ENCODE assay signal across 1 cellular context in genomic region chr3:127589600-127590281, GRCh38.
TF ChIP-seq lines count a peak whose summit lies in the region.

No MANE protein-coding gene starts in this region.

TF ChIP-seq in K562, 482 proteins besides CTCF, POLR2A, EP300 and RAD21:
- no peak for TF ChIP-seq ZBTB17 (CRISPR knock-in tag; IDR thresholded peaks at IDR 0.05)
- TF ChIP-seq HLTF (IDR thresholded peaks at IDR 0.05): no peak
- peak; percentile 38; the same call in 1 of the 2 replicates for TF ChIP-seq BCOR (IDR thresholded peaks at IDR 0.05)
- TF ChIP-seq CHD7 (IDR thresholded peaks at IDR 0.05; ENCODE audit: low read depth, low read length): no peak
- TF ChIP-seq TEAD1 (CRISPR knock-in tag; IDR thresholded peaks at IDR 0.05): 0 out of 4 replicates have a peak, but pooled peaks of 1 of the 2 experiments have one; percentile 8
- no peak for TF ChIP-seq ZNF354B (CRISPR knock-in tag; IDR thresholded peaks at IDR 0.05)
- no peak for TF ChIP-seq CXXC5 (CRISPR knock-in tag; IDR thresholded peaks at IDR 0.05)
- TF ChIP-seq, protein P1, sequence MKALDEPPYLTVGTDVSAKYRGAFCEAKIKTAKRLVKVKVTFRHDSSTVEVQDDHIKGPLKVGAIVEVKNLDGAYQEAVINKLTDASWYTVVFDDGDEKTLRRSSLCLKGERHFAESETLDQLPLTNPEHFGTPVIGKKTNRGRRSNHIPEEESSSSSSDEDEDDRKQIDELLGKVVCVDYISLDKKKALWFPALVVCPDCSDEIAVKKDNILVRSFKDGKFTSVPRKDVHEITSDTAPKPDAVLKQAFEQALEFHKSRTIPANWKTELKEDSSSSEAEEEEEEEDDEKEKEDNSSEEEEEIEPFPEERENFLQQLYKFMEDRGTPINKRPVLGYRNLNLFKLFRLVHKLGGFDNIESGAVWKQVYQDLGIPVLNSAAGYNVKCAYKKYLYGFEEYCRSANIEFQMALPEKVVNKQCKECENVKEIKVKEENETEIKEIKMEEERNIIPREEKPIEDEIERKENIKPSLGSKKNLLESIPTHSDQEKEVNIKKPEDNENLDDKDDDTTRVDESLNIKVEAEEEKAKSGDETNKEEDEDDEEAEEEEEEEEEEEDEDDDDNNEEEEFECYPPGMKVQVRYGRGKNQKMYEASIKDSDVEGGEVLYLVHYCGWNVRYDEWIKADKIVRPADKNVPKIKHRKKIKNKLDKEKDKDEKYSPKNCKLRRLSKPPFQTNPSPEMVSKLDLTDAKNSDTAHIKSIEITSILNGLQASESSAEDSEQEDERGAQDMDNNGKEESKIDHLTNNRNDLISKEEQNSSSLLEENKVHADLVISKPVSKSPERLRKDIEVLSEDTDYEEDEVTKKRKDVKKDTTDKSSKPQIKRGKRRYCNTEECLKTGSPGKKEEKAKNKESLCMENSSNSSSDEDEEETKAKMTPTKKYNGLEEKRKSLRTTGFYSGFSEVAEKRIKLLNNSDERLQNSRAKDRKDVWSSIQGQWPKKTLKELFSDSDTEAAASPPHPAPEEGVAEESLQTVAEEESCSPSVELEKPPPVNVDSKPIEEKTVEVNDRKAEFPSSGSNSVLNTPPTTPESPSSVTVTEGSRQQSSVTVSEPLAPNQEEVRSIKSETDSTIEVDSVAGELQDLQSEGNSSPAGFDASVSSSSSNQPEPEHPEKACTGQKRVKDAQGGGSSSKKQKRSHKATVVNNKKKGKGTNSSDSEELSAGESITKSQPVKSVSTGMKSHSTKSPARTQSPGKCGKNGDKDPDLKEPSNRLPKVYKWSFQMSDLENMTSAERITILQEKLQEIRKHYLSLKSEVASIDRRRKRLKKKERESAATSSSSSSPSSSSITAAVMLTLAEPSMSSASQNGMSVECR (CRISPR knock-in tag; IDR thresholded peaks at IDR 0.05): peak; percentile 38; the same call in 1 of the 2 replicates
- TF ChIP-seq MAX (CRISPR knock-in tag; IDR thresholded peaks at IDR 0.05): peak; percentile 29; the same call in 1 of the 2 replicates
- peak in 1 of 2 experiments; percentile 16 for TF ChIP-seq E2F6 (IDR thresholded peaks at IDR 0.05; ENCODE audit: borderline replicate concordance in 1 of 2, extremely low read depth in 1 of 2, insufficient read depth in 1 of 2, insufficient read length in 1 of 2, low read depth in 1 of 2, low read length in 1 of 2, poor library complexity in 1 of 2, severe bottlenecking in 1 of 2)
- TF ChIP-seq CREBBP (IDR thresholded peaks at IDR 0.05; ENCODE audit: low read depth, low read length): no peak
- 0 out of 4 replicates have a peak, but pooled peaks of 1 of the 2 experiments have one; percentile 7 for TF ChIP-seq SIN3A (IDR thresholded peaks at IDR 0.05; ENCODE audit: borderline replicate concordance in 2 of 2, control insufficient read depth in 1 of 2, low read depth in 2 of 2, low read length in 2 of 2)
- peak; percentile 93 for TF ChIP-seq ZFP36 (IDR thresholded peaks at IDR 0.05; ENCODE audit: low read depth, low read length, partially characterized antibody)
- TF ChIP-seq MAZ (CRISPR knock-in tag; conservative IDR thresholded peaks at IDR 0.05 in 1 of 2, IDR thresholded peaks at IDR 0.05 in 1 of 2): 0 out of 4 replicates have a peak, but pooled peaks of 1 of the 2 experiments have one; percentile 39
- peak; percentile 61; the same call in 1 of the 2 replicates for TF ChIP-seq SMARCA5 (IDR thresholded peaks at IDR 0.05)
- TF ChIP-seq ZNF589 (CRISPR knock-in tag; IDR thresholded peaks at IDR 0.05; ENCODE audit: low read depth): no peak
- peak; percentile 41 for TF ChIP-seq RBBP5 (IDR thresholded peaks at IDR 0.05; ENCODE audit: borderline replicate concordance, insufficient read depth, low read length, poor library complexity, severe bottlenecking)
